10 cellular contexts compared by ENCODE assay signal in genomic region chr6:4319992-4320683, GRCh38.
A peak's percentile ranks its signal among the peaks of the same experiment; 100 is the strongest.
DNase-seq lines count a peak whose midpoint lies in the region; ATAC-seq and TF ChIP-seq lines count a peak whose summit lies in the region.
"Had no signal": no experiment of that assay in that cellular context is flagged by ENCODE, and none has a peak within 500 bp of the region (broad histone marks: within the 10 kb centered on the region; RNA-seq: fewer than 3 reads in every experiment).

No MANE protein-coding gene starts in this region.

- TF ChIP-seq CTCF in heart right ventricle (IDR thresholded peaks at IDR 0.05) (no peak), smooth muscle cell (IDR thresholded peaks at IDR 0.05; ENCODE audit: borderline replicate concordance, insufficient read depth, poor library complexity, severe bottlenecking) (no peak)

- H3K4me1 ChIP-seq in heart right ventricle (peaks cover 11 to 67% (median 49%) of the 10 kb centered on the region in 9 donors), smooth muscle cell (ENCODE audit: low read depth) (peaks cover 23% of the 10 kb centered on the region)

- H3K9ac ChIP-seq in smooth muscle cell (ENCODE audit: low read depth), result peak overlapping the region; percentile 85

- H3K27ac Mint-ChIP-seq in activated CD4-positive, alpha-beta memory T cell treated with anti-CD3 and anti-CD28 coated beads for 36 hours, result no peak overlapping the region
- no peak overlapping the region for H3K27ac Mint-ChIP-seq in naive thymus-derived CD8-positive, alpha-beta T cell

- intact Hi-C loops in heart right ventricle (cut with DNase I), result loop anchor here in 7 of 10 donors (2.0 to 10.0 kb wide), 5 partner anchors 31 to 625 kb away; partner anchors contain the start of gene CDYL (in 1 of the 7)
- intact Hi-C loops in activated CD4-positive, alpha-beta memory T cell treated with anti-CD3 and anti-CD28 coated beads for 36 hours (cut with micrococcal nuclease), result no loop called here

- H3K27ac ChIP-seq in heart right ventricle, result peak overlapping the region in 8 of 10 donors; percentile 15 to 78 (median 54)
- H3K27ac ChIP-seq in smooth muscle cell (ENCODE audit: low read depth), result peak overlapping the region; percentile 98
- H3K27ac ChIP-seq in caudate nucleus (ENCODE audit: low read depth, low read length), result no peak overlapping the region

- H3F3A ChIP-seq in smooth muscle cell (ENCODE audit: low read depth), result peaks cover 26% of the 10 kb centered on the region

- no peak overlapping the region for H3K4me3 Mint-ChIP-seq in activated CD4-positive, alpha-beta memory T cell treated with anti-CD3 and anti-CD28 coated beads for 36 hours
- no peak overlapping the region for H3K4me3 Mint-ChIP-seq in naive thymus-derived CD8-positive, alpha-beta T cell

- H2AFZ ChIP-seq in smooth muscle cell (ENCODE audit: low read depth), result no peak overlapping the region

- H3K4me3 ChIP-seq in heart right ventricle (no peak overlapping the region), smooth muscle cell (no peak overlapping the region)

- no peaks in the 10 kb centered on the region for H3K4me1 Mint-ChIP-seq in activated CD4-positive, alpha-beta memory T cell treated with anti-CD3 and anti-CD28 coated beads for 36 hours (ENCODE audit: low read depth)
- peaks cover 0 to 18% (median 2%) of the 10 kb centered on the region in 4 donors for H3K4me1 Mint-ChIP-seq in naive thymus-derived CD8-positive, alpha-beta T cell

- no peaks in the 10 kb centered on the region for H3K79me2 ChIP-seq in smooth muscle cell (ENCODE audit: low read depth)

- peak overlapping the region; percentile 66 for H3K4me2 ChIP-seq in smooth muscle cell

- POLR2A ChIA-PET in activated CD4-positive, alpha-beta memory T cell treated with anti-CD3 and anti-CD28 coated beads for 36 hours (lab: Charles Lee), result no interaction called here
- POLR2A ChIA-PET in naive thymus-derived CD8-positive, alpha-beta T cell (lab: Charles Lee), result no interaction called here

- ATAC-seq in heart right ventricle, result peak in 7 of 8 donors; percentile 23 to 72 (median 45)
- no peak for ATAC-seq in naive thymus-derived CD8-positive, alpha-beta T cell

- CTCF ChIA-PET in activated CD4-positive, alpha-beta memory T cell treated with anti-CD3 and anti-CD28 coated beads for 36 hours (lab: Charles Lee), result no interaction called here

- no peaks in the 10 kb centered on the region for H3K36me3 Mint-ChIP-seq in activated CD4-positive, alpha-beta memory T cell treated with anti-CD3 and anti-CD28 coated beads for 36 hours
- no peaks in the 10 kb centered on the region for H3K36me3 Mint-ChIP-seq in naive thymus-derived CD8-positive, alpha-beta T cell

- H3K9me3 Mint-ChIP-seq in activated CD4-positive, alpha-beta memory T cell treated with anti-CD3 and anti-CD28 coated beads for 36 hours, result no peaks in the 10 kb centered on the region
- peaks cover 0 to 6% (median 0%) of the 10 kb centered on the region in 9 donors for H3K9me3 Mint-ChIP-seq in naive thymus-derived CD8-positive, alpha-beta T cell

- H3K27me3 Mint-ChIP-seq in activated CD4-positive, alpha-beta memory T cell treated with anti-CD3 and anti-CD28 coated beads for 36 hours, result peaks cover 19% of the 10 kb centered on the region
- H3K27me3 Mint-ChIP-seq in naive thymus-derived CD8-positive, alpha-beta T cell, result peaks cover 8 to 65% (median 28%) of the 10 kb centered on the region in 5 donors

- WGBS in heart right ventricle, 2 donors, result 29 to 36% methylated on average over 4 of the region's 4 CpGs
- WGBS in smooth muscle cell (ENCODE audit: low lambda C conversion rate), result 23% methylated on average over 4 of the region's 4 CpGs

- H3K9me3 ChIP-seq in heart right ventricle, result peaks cover 0 to under 1% (median 0%) of the 10 kb centered on the region in 11 donors
- H3K9me3 ChIP-seq in smooth muscle cell (replicated peaks; ENCODE audit: low read depth), result no peaks in the 10 kb centered on the region

- H4K20me1 ChIP-seq in smooth muscle cell (ENCODE audit: low read depth), result no peaks in the 10 kb centered on the region

- H3K27me3 ChIP-seq in heart right ventricle (no peaks in the 10 kb centered on the region), smooth muscle cell (ENCODE audit: low read depth) (no peaks in the 10 kb centered on the region)

- H3K36me3 ChIP-seq in heart right ventricle, result no peaks in the 10 kb centered on the region
- no peaks in the 10 kb centered on the region for H3K36me3 ChIP-seq in smooth muscle cell (ENCODE audit: low read depth)

- DNase-seq in HS-5 (ENCODE audit: low read depth), result peak; percentile 16
- peak; percentile 60 for DNase-seq in SKM-1 treated with dmso at 0.1 percent for 144 hours (lab: John Stamatoyannopoulos, UW; ENCODE audit: unreplicated experiment)
- DNase-seq in heart right ventricle, result peak in 1 of 2 donors; percentile 48
- no peak for DNase-seq in smooth muscle cell (lab: John Stamatoyannopoulos, UW; ENCODE audit: unreplicated experiment)
- no peak for DNase-seq in activated CD4-positive, alpha-beta memory T cell treated with anti-CD3 and anti-CD28 coated beads for 36 hours
- no peak for DNase-seq in naive thymus-derived CD8-positive, alpha-beta T cell
- no peak for DNase-seq in cerebellar cortex (ENCODE audit: low spot score)
- no peak for DNase-seq in caudate nucleus (lab: John Stamatoyannopoulos, UW)
- DNase-seq: activated naive CD4-positive, alpha-beta T cell treated with anti-CD3 and anti-CD28 coated beads, Interleukin-2, amount 50 U/mL, for 16 hours; stimulated activated CD4-positive, alpha-beta T cell treated with anti-CD3 and anti-CD28 coated beads, Interleukin-15, amount 100 ng/mL, for 24 hours had no signal

Comparison
In these comparisons a context has a peak if more than half of its experiments do, and no peak if none do; other contexts are left out.
1. DNase-seq: peak in HS-5 (single experiment) and SKM-1 treated with dmso at 0.1 percent for 144 hours (single experiment); none in smooth muscle cell (single experiment), activated CD4-positive, alpha-beta memory T cell treated with anti-CD3 and anti-CD28 coated beads for 36 hours (single experiment), naive thymus-derived CD8-positive, alpha-beta T cell (0 of 10), cerebellar cortex (single experiment) and caudate nucleus (0 of 61).
2. ATAC-seq: peak in heart right ventricle (7 of 8); none in naive thymus-derived CD8-positive, alpha-beta T cell (0 of 2).